ENCODE assay signal across 15 cellular contexts in genomic region chr10:95332666-95333249, GRCh38. TPM values are rescaled to one million over a fixed set of nuclear protein-coding genes. Genes with fewer than 3 reads are reported as not detected.
DNase-seq lines count a peak whose midpoint lies in the region; ATAC-seq and TF ChIP-seq lines count a peak whose summit lies in the region.
"Had no signal": no experiment of that assay in that cellular context is flagged by ENCODE, and none has a peak within 500 bp of the region (broad histone marks: within the 10 kb centered on the region; RNA-seq: fewer than 3 reads in every experiment).

No MANE protein-coding gene starts in this region.

- H3K36me3 ChIP-seq in neural cell (ENCODE audit: insufficient read depth, low read length) (no peaks in the 10 kb centered on the region), transverse colon (no peaks in the 10 kb centered on the region)
- H3K36me3 ChIP-seq: MG63, SJCRH30 had no signal

- in situ Hi-C loops in transverse colon (cut with MboI; ENCODE audit: low pct_ligation_motif_present in 1 of 4, low pct_unique_long_range_greater_than_20kb in 1 of 4, low sequenced_read_pairs in 3 of 4), result no loop called here

- no peaks in the 10 kb centered on the region for H3K36me3 Mint-ChIP-seq in HFFc6 (ENCODE audit: low read depth)

- no peaks in the 10 kb centered on the region for H3K79me2 ChIP-seq in neural cell (replicated peaks; ENCODE audit: insufficient read depth, low read length)

- no peak for TF ChIP-seq POLR2A in transverse colon (IDR thresholded peaks at IDR 0.05)

- H3K4me3 ChIP-seq in coronary artery, result no peak overlapping the region
- no peak overlapping the region for H3K4me3 ChIP-seq in neural cell (ENCODE audit: low read length)
- H3K4me3 ChIP-seq in transverse colon, result no peak overlapping the region
- H3K4me3 ChIP-seq: MG63, SJCRH30 had no signal

- H3K4me3 Mint-ChIP-seq in HFFc6, result no peak overlapping the region
- H3K4me3 Mint-ChIP-seq: CD8-positive, alpha-beta memory T cell had no signal

- no peaks in the 10 kb centered on the region for H3K9me2 ChIP-seq in neural cell (ENCODE audit: insufficient read depth, low read length)

- TF ChIP-seq CTCF in HFFc6 (IDR thresholded peaks at IDR 0.05), result no peak
- no peak for TF ChIP-seq CTCF in coronary artery (IDR thresholded peaks at IDR 0.05)
- TF ChIP-seq CTCF in neural cell (IDR thresholded peaks at IDR 0.05; ENCODE audit: poor library complexity, severe bottlenecking), result no peak
- TF ChIP-seq CTCF in transverse colon (IDR thresholded peaks at IDR 0.05), result no peak

- no peak for ATAC-seq in left colon

- H3K27ac ChIP-seq in coronary artery (peak overlapping the region; percentile 88 to 94), neural cell (ENCODE audit: low read length) (no peak overlapping the region), transverse colon (peak overlapping the region; percentile 73 to 82 (median 77))
- H3K27ac ChIP-seq: SJCRH30 had no signal

- no peaks in the 10 kb centered on the region for H4K20me1 ChIP-seq in neural cell (ENCODE audit: insufficient read depth)

- no peaks in the 10 kb centered on the region for H3K9me3 Mint-ChIP-seq in HFFc6
- H3K9me3 Mint-ChIP-seq: CD8-positive, alpha-beta memory T cell had no signal

- H3K27me3 ChIP-seq in neural cell (ENCODE audit: insufficient read depth, low read depth, low read length) (no peaks in the 10 kb centered on the region), transverse colon (no peaks in the 10 kb centered on the region)
- H3K27me3 ChIP-seq: MG63, SJCRH30 had no signal

- TF ChIP-seq EP300 in neural cell (conservative IDR thresholded peaks at IDR 0.05; ENCODE audit: poor library complexity, severe bottlenecking), result peak; percentile 52
- no peak for TF ChIP-seq EP300 in transverse colon (IDR thresholded peaks at IDR 0.05; ENCODE audit: low read depth)

- H3K9me3 ChIP-seq in neural cell (ENCODE audit: low read length) (no peaks in the 10 kb centered on the region), transverse colon (no peaks in the 10 kb centered on the region)
- H3K9me3 ChIP-seq: MG63, SJCRH30 had no signal

- no peak for TF ChIP-seq RAD21 in neural cell (conservative IDR thresholded peaks at IDR 0.05)

- H3K4me1 ChIP-seq in transverse colon, result peaks cover 7 to 15% (median 11%) of the 10 kb centered on the region in 4 donors

- 93 to 95% methylated on average over 2 to 4 of the region's 4 CpGs for WGBS in transverse colon (ENCODE audit: low coverage in 1 of 2), 2 donors

- peaks cover 6% of the 10 kb centered on the region for H3K27me3 Mint-ChIP-seq in HFFc6 (ENCODE audit: insufficient read depth)

- no peak overlapping the region for H3K4me2 ChIP-seq in neural cell (ENCODE audit: low read length)

- no peak for DNase-seq in HFFc6
- no peak for DNase-seq in coronary artery (ENCODE audit: low spot score)
- DNase-seq in transverse colon, result no peak
- DNase-seq in hippocampal formation (lab: John Stamatoyannopoulos, UW), result no peak
- DNase-seq in activated gamma-delta T cell treated with Interleukin-2 at 50 U/mL for 16 hours, result no peak
- no peak for DNase-seq in left colon
- DNase-seq: CD8-positive, alpha-beta memory T cell; MG63; NCI-H1105 treated with DMSO at 0.1 percent for 48 hours; NCI-H2029; NCI-H2171 treated with DMSO at 0.1 percent for 48 hours; NCI-H510A; NCI-H82; SJCRH30 had no signal

- no peaks in the 10 kb centered on the region for H3F3A ChIP-seq in neural cell (ENCODE audit: insufficient read depth, low read length, poor library complexity, severe bottlenecking)

- intact Hi-C loops in transverse colon (cut with DNase I; ENCODE audit: low total_unique reads), result no loop called here
- intact Hi-C loops in left colon (cut with DNase I, micrococcal nuclease), result no loop called here

- no peak overlapping the region for H3K9ac ChIP-seq in neural cell (ENCODE audit: low read length)

- peaks cover 56% of the 10 kb centered on the region for H3K4me1 Mint-ChIP-seq in HFFc6 (ENCODE audit: low read depth)
- H3K4me1 Mint-ChIP-seq: CD8-positive, alpha-beta memory T cell had no signal

- peak overlapping the region; percentile 25; the same call in 1 of the 2 replicates for H3K27ac Mint-ChIP-seq in HFFc6
- H3K27ac Mint-ChIP-seq: CD8-positive, alpha-beta memory T cell had no signal

- no peak overlapping the region for H2AFZ ChIP-seq in neural cell (ENCODE audit: low read depth, low read length)

TF ChIP-seq in neural cell, 6 proteins besides CTCF, POLR2A, EP300 and RAD21:
- no peak for TF ChIP-seq EZH2 (IDR thresholded peaks at IDR 0.05; ENCODE audit: borderline replicate concordance, insufficient read depth, low read length, poor library complexity, severe bottlenecking)
- TF ChIP-seq TAF1 (IDR thresholded peaks at IDR 0.05; ENCODE audit: low read depth), result no peak
- TF ChIP-seq SMC3 (conservative IDR thresholded peaks at IDR 0.05; ENCODE audit: poor library complexity), result no peak
- TF ChIP-seq REST (IDR thresholded peaks at IDR 0.05; ENCODE audit: borderline replicate concordance), result no peak
- TF ChIP-seq POLR2AphosphoS5 (IDR thresholded peaks at IDR 0.05), result no peak
- TF ChIP-seq MXI1 (conservative IDR thresholded peaks at IDR 0.05; ENCODE audit: poor library complexity, severe bottlenecking), result no peak

RNA-seq across cellular contexts. Expression of gene PDLIM1, which starts 42.0 kb away (rescaled TPM):
- 100 to 1,000 TPM; 131 to 163 (median 154) TPM for total RNA-seq in HFFc6 (2021; fragmentation: NEBNext Ultra II Directional; extraction: Animal tissue kit (Norgen Biotek cat#: 25700))
- polyA plus RNA-seq in neural cell, result 1.0 and 1.5 TPM in 2 replicates
- 0.49 and 1.3 TPM in 2 replicates for polyA minus RNA-seq in neural cell
- 100 to 1,000 TPM; 201 to 259 (median 225) TPM for total RNA-seq in transverse colon
- total RNA-seq in left colon, result 100 to 1,000 TPM; 342 to 417 TPM
